ENCODE assay signal across 2 cellular contexts in the genomic region with DNA sequence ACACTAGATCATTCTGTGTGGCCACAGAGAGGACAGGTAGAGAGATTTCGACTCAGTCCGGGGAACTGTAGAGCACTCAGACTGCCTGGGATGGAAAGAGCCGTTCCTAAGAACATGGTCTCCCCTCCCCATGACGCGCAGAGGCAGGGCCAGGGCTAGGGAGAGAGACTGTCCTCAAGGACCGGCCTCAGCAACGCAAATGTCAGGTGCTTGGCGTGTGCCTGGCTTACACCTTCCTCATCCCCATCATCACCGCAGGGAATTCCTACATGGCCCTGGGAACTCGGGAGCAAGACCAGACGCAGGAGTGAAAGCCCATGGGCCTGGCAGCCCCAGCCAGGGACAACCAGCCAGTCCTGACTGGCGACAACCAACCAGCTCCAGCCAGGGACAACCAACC.
TF ChIP-seq lines count a peak whose summit lies in the region.

No MANE protein-coding gene starts in this region.

TF ChIP-seq in A549, 52 proteins besides CTCF, POLR2A, EP300 and RAD21:
- TF ChIP-seq, protein P1, sequence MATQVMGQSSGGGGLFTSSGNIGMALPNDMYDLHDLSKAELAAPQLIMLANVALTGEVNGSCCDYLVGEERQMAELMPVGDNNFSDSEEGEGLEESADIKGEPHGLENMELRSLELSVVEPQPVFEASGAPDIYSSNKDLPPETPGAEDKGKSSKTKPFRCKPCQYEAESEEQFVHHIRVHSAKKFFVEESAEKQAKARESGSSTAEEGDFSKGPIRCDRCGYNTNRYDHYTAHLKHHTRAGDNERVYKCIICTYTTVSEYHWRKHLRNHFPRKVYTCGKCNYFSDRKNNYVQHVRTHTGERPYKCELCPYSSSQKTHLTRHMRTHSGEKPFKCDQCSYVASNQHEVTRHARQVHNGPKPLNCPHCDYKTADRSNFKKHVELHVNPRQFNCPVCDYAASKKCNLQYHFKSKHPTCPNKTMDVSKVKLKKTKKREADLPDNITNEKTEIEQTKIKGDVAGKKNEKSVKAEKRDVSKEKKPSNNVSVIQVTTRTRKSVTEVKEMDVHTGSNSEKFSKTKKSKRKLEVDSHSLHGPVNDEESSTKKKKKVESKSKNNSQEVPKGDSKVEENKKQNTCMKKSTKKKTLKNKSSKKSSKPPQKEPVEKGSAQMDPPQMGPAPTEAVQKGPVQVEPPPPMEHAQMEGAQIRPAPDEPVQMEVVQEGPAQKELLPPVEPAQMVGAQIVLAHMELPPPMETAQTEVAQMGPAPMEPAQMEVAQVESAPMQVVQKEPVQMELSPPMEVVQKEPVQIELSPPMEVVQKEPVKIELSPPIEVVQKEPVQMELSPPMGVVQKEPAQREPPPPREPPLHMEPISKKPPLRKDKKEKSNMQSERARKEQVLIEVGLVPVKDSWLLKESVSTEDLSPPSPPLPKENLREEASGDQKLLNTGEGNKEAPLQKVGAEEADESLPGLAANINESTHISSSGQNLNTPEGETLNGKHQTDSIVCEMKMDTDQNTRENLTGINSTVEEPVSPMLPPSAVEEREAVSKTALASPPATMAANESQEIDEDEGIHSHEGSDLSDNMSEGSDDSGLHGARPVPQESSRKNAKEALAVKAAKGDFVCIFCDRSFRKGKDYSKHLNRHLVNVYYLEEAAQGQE (IDR thresholded peaks at IDR 0.05): no peak
- no peak for TF ChIP-seq ZNF302 (CRISPR knock-in tag; IDR thresholded peaks at IDR 0.05)
TF ChIP-seq in A549: peak in this region for 0.

TF ChIP-seq in IMR-90, 13 proteins besides CTCF, POLR2A, EP300 and RAD21:
- TF ChIP-seq CEBPB (IDR thresholded peaks at IDR 0.05; ENCODE audit: low read depth, low read length) (no peak), SMC3 (IDR thresholded peaks at IDR 0.05; ENCODE audit: low read depth, low read length) (no peak), USF2 (IDR thresholded peaks at IDR 0.05; ENCODE audit: low read depth, low read length) (no peak), MAFK (IDR thresholded peaks at IDR 0.05; ENCODE audit: low read depth, low read length) (no peak), BHLHE40 (IDR thresholded peaks at IDR 0.05; ENCODE audit: low read depth, low read length) (no peak), MAZ (IDR thresholded peaks at IDR 0.05; ENCODE audit: borderline replicate concordance, low read depth, low read length) (no peak), NFE2L2 (IDR thresholded peaks at IDR 0.05; ENCODE audit: low read depth, low read length) (no peak), MXI1 (IDR thresholded peaks at IDR 0.05; ENCODE audit: borderline replicate concordance, low read depth, low read length) (no peak), CHD1 (IDR thresholded peaks at IDR 0.05; ENCODE audit: low read depth, low read length) (no peak), RCOR1 (IDR thresholded peaks at IDR 0.05; ENCODE audit: insufficient replicate concordance, low read length) (no peak), RFX5 (IDR thresholded peaks at IDR 0.05; ENCODE audit: low read depth, low read length) (no peak)
- TF ChIP-seq, protein P2, sequence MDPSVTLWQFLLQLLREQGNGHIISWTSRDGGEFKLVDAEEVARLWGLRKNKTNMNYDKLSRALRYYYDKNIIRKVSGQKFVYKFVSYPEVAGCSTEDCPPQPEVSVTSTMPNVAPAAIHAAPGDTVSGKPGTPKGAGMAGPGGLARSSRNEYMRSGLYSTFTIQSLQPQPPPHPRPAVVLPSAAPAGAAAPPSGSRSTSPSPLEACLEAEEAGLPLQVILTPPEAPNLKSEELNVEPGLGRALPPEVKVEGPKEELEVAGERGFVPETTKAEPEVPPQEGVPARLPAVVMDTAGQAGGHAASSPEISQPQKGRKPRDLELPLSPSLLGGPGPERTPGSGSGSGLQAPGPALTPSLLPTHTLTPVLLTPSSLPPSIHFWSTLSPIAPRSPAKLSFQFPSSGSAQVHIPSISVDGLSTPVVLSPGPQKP (IDR thresholded peaks at IDR 0.05; ENCODE audit: borderline replicate concordance, low read depth, low read length): no peak
